Comparison of ENCODE assay signal across 1 cellular context in genomic region chr13:98823442-98823841, GRCh38.
TF ChIP-seq lines count a peak whose summit lies in the region.

No MANE protein-coding gene starts in this region.

TF ChIP-seq in liver, 16 proteins besides CTCF, POLR2A, EP300 and RAD21 (continued from another document):
- TF ChIP-seq REST (IDR thresholded peaks at IDR 0.05) = no peak
- no peak for TF ChIP-seq JUND (IDR thresholded peaks at IDR 0.05)
- no peak for TF ChIP-seq NR2F2 (IDR thresholded peaks at IDR 0.05)
- TF ChIP-seq SP1 (IDR thresholded peaks at IDR 0.05) = peak; percentile 20
TF ChIP-seq in liver: peak in this region for 6.
